Comparison of ENCODE assay signal across 2 cellular contexts in the genomic region with DNA sequence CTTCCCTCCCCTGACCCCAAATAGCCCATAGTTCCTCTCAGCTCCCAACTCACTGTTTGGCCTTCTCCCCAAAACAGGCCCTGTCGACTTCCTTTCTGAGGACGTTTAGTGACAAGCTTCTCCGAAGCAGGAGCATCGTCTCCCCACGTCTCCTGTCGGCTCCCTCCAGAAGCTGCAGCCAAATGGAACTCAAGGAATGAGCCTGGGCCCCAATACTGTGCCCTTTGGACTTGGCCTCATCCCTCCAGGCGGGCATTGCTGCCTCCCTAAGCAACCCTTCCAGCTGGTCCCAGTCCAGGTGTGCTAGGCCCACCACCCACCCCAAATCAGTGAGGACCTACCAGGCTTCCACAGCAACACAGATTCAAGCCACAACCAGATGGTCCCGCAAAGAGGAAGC.
TF ChIP-seq lines count a peak whose summit lies in the region.

No MANE protein-coding gene starts in this region.

TF ChIP-seq in SK-N-SH, 30 proteins besides CTCF, POLR2A, EP300 and RAD21 (continued from another document):
- TF ChIP-seq, protein P1, sequence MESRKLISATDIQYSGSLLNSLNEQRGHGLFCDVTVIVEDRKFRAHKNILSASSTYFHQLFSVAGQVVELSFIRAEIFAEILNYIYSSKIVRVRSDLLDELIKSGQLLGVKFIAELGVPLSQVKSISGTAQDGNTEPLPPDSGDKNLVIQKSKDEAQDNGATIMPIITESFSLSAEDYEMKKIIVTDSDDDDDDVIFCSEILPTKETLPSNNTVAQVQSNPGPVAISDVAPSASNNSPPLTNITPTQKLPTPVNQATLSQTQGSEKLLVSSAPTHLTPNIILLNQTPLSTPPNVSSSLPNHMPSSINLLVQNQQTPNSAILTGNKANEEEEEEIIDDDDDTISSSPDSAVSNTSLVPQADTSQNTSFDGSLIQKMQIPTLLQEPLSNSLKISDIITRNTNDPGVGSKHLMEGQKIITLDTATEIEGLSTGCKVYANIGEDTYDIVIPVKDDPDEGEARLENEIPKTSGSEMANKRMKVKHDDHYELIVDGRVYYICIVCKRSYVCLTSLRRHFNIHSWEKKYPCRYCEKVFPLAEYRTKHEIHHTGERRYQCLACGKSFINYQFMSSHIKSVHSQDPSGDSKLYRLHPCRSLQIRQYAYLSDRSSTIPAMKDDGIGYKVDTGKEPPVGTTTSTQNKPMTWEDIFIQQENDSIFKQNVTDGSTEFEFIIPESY (IDR thresholded peaks at IDR 0.05; ENCODE audit: borderline replicate concordance, low read depth) = no peak
- no peak for TF ChIP-seq RXRA (IDR thresholded peaks at IDR 0.05; ENCODE audit: borderline replicate concordance, low read depth)
- no peak for TF ChIP-seq ELF1 (IDR thresholded peaks at IDR 0.05)
- no peak for TF ChIP-seq SIN3A (IDR thresholded peaks at IDR 0.05; ENCODE audit: borderline replicate concordance, low read depth, low read length)
- no peak for TF ChIP-seq RFX5 (IDR thresholded peaks at IDR 0.05; ENCODE audit: low read length)
- TF ChIP-seq GATA2 (CRISPR knock-in tag; IDR thresholded peaks at IDR 0.05) = no peak
- no peak for TF ChIP-seq JUND (IDR thresholded peaks at IDR 0.05)
- no peak for TF ChIP-seq YY1 (IDR thresholded peaks at IDR 0.05; ENCODE audit: low read depth)
- TF ChIP-seq, protein P2, sequence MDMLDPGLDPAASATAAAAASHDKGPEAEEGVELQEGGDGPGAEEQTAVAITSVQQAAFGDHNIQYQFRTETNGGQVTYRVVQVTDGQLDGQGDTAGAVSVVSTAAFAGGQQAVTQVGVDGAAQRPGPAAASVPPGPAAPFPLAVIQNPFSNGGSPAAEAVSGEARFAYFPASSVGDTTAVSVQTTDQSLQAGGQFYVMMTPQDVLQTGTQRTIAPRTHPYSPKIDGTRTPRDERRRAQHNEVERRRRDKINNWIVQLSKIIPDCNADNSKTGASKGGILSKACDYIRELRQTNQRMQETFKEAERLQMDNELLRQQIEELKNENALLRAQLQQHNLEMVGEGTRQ (IDR thresholded peaks at IDR 0.05; ENCODE audit: borderline replicate concordance, low read depth, low read length) = no peak
- TF ChIP-seq MXI1 (IDR thresholded peaks at IDR 0.05; ENCODE audit: low read depth, low read length) = no peak
- TF ChIP-seq, protein P3, sequence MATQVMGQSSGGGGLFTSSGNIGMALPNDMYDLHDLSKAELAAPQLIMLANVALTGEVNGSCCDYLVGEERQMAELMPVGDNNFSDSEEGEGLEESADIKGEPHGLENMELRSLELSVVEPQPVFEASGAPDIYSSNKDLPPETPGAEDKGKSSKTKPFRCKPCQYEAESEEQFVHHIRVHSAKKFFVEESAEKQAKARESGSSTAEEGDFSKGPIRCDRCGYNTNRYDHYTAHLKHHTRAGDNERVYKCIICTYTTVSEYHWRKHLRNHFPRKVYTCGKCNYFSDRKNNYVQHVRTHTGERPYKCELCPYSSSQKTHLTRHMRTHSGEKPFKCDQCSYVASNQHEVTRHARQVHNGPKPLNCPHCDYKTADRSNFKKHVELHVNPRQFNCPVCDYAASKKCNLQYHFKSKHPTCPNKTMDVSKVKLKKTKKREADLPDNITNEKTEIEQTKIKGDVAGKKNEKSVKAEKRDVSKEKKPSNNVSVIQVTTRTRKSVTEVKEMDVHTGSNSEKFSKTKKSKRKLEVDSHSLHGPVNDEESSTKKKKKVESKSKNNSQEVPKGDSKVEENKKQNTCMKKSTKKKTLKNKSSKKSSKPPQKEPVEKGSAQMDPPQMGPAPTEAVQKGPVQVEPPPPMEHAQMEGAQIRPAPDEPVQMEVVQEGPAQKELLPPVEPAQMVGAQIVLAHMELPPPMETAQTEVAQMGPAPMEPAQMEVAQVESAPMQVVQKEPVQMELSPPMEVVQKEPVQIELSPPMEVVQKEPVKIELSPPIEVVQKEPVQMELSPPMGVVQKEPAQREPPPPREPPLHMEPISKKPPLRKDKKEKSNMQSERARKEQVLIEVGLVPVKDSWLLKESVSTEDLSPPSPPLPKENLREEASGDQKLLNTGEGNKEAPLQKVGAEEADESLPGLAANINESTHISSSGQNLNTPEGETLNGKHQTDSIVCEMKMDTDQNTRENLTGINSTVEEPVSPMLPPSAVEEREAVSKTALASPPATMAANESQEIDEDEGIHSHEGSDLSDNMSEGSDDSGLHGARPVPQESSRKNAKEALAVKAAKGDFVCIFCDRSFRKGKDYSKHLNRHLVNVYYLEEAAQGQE (IDR thresholded peaks at IDR 0.05; ENCODE audit: low read depth, low read length) = no peak
- TF ChIP-seq TCF12 (IDR thresholded peaks at IDR 0.05) = no peak
- TF ChIP-seq, protein P4, sequence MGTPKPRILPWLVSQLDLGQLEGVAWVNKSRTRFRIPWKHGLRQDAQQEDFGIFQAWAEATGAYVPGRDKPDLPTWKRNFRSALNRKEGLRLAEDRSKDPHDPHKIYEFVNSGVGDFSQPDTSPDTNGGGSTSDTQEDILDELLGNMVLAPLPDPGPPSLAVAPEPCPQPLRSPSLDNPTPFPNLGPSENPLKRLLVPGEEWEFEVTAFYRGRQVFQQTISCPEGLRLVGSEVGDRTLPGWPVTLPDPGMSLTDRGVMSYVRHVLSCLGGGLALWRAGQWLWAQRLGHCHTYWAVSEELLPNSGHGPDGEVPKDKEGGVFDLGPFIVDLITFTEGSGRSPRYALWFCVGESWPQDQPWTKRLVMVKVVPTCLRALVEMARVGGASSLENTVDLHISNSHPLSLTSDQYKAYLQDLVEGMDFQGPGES (IDR thresholded peaks at IDR 0.05; ENCODE audit: low read depth, low read length) = no peak
TF ChIP-seq in SK-N-SH: peak in this region for 0.

TF ChIP-seq in WTC11, 78 proteins besides CTCF, POLR2A, EP300 and RAD21 (continued from another document):
- TF ChIP-seq, protein P5, sequence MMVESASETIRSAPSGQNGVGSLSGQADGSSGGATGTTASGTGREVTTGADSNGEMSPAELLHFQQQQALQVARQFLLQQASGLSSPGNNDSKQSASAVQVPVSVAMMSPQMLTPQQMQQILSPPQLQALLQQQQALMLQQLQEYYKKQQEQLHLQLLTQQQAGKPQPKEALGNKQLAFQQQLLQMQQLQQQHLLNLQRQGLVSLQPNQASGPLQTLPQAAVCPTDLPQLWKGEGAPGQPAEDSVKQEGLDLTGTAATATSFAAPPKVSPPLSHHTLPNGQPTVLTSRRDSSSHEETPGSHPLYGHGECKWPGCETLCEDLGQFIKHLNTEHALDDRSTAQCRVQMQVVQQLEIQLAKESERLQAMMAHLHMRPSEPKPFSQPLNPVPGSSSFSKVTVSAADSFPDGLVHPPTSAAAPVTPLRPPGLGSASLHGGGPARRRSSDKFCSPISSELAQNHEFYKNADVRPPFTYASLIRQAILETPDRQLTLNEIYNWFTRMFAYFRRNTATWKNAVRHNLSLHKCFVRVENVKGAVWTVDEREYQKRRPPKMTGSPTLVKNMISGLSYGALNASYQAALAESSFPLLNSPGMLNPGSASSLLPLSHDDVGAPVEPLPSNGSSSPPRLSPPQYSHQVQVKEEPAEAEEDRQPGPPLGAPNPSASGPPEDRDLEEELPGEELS (CRISPR knock-in tag; IDR thresholded peaks at IDR 0.05) = no peak
- TF ChIP-seq ELF4 (CRISPR knock-in tag; IDR thresholded peaks at IDR 0.05; ENCODE audit: low read depth) (no peak), FOXK1 (CRISPR knock-in tag; IDR thresholded peaks at IDR 0.05) (no peak), OVOL2 (CRISPR knock-in tag; IDR thresholded peaks at IDR 0.05; ENCODE audit: borderline replicate concordance) (no peak)
- TF ChIP-seq, protein P6, sequence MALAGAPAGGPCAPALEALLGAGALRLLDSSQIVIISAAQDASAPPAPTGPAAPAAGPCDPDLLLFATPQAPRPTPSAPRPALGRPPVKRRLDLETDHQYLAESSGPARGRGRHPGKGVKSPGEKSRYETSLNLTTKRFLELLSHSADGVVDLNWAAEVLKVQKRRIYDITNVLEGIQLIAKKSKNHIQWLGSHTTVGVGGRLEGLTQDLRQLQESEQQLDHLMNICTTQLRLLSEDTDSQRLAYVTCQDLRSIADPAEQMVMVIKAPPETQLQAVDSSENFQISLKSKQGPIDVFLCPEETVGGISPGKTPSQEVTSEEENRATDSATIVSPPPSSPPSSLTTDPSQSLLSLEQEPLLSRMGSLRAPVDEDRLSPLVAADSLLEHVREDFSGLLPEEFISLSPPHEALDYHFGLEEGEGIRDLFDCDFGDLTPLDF (CRISPR knock-in tag; IDR thresholded peaks at IDR 0.05) = no peak
